In the genomic region with DNA sequence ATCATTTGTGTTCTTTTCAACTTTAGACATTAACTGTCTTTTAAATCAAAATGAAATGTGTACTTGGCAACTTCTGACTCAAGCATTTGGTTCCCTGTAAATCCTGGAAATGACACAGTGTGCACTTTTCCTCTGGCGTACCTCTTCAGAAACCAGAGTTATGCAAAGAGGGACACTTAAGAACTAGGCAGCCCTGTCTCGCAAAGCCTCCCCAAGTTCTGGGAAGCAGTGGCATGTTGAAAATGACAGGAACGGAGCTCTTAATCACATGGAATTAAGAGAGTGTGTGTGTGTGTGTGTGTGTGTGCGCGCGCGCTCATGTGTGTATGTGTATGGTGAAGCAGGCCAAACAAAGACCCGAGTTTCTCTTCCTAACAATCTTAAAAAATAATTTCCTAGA, we compare ENCODE assay signal across 28 cellular contexts.
"Had no signal": no experiment of that assay in that cellular context is flagged by ENCODE, and none has a peak within 500 bp of the region (broad histone marks: within the 10 kb centered on the region; RNA-seq: fewer than 3 reads in every experiment).

No MANE protein-coding gene starts in this region.

- DNase-seq: activated CD4-positive, alpha-beta T cell treated with anti-CD3 and anti-CD28 coated beads, Interleukin-2, amount 10 ng/mL, durations not matched to agents 7 days and 5 days; activated CD4-positive, alpha-beta T cell treated with anti-CD3 and anti-CD28 coated beads, Interleukin-2, amount 50 U/mL, for 48 hours; activated CD8-positive, alpha-beta T cell treated with anti-CD3 and anti-CD28 coated beads, Interleukin-2, amount 10 ng/mL, durations not matched to agents 7 days and 5 days; activated gamma-delta T cell; activated naive CD4-positive, alpha-beta T cell treated with Interleukin-2 at 50 U/mL for 16 hours; activated naive CD8-positive, alpha-beta T cell treated with anti-CD3 and anti-CD28 coated beads, Interleukin-2, amount 10 ng/mL, durations not matched to agents 7 days and 5 days; activated T-cell treated with anti-CD3 and anti-CD28 coated beads, Interleukin-2, amount 50 U/mL, for 24 hours; amygdala; NCI-H1092 treated with DMSO at 0.1 percent for 48 hours; NCI-H1417; NCI-H146; NCI-H187; NCI-H2081 treated with DMSO at 0.1 percent for 48 hours; NCI-H2171; NCI-H2227 treated with DMSO at 0.1 percent for 48 hours; NCI-H446; NCI-H510A treated with DMSO at 0.1 percent for 48 hours; NCI-H526 treated with DMSO at 0.1 percent for 48 hours; NCI-H774; SHP77; T1000; WERI-Rb-1 had no signal

- H3K36me3 ChIP-seq: ascending aorta, breast epithelium, SJCRH30, WERI-Rb-1 had no signal

- H3K27me3 ChIP-seq: ascending aorta, body of pancreas, breast epithelium, SJCRH30 had no signal

- H3K4me1 ChIP-seq: ascending aorta, body of pancreas, breast epithelium, SJCRH30 had no signal

- H3K9me3 ChIP-seq: ascending aorta, body of pancreas, breast epithelium, SJCRH30 had no signal

- H3K27ac ChIP-seq: ascending aorta, body of pancreas, breast epithelium, SJCRH30, SK-N-MC, WERI-Rb-1 had no signal

- ATAC-seq: activated CD8-positive, alpha-beta T cell treated with anti-CD3 and anti-CD28 coated beads, Interleukin-2, amount 10 ng/mL, durations not matched to agents 7 days and 5 days; body of pancreas; Panc1 had no signal

- H3K4me3 ChIP-seq: ascending aorta, body of pancreas, breast epithelium, SJCRH30, SK-N-MC had no signal
